18 cellular contexts compared by ENCODE assay signal in the genomic region with DNA sequence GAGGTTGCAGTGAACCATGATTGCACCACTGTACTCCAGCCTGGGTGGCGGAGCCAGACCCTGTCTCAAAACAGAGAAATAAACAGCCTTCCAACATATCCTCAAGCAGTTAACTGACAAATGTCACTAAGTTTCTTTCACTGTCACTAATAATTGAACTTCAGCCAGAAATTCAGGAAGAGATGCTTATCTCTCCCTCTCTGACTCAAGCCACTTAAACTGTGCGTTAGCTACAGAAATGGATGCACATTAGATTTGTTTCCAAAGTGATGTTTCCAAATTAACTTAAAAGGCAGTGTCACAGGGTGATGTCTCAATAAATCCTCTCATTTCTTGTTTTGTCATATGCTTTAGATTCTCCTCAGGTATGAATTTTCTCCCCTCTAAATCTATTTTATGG.
"Had no signal": no experiment of that assay in that cellular context is flagged by ENCODE, and none has a peak within 500 bp of the region (broad histone marks: within the 10 kb centered on the region; RNA-seq: fewer than 3 reads in every experiment).

No MANE protein-coding gene starts in this region.

- H3K27me3 ChIP-seq: brain microvascular endothelial cell, upper lobe of right lung had no signal

- H3K27ac ChIP-seq: brain microvascular endothelial cell, thoracic aorta, upper lobe of right lung had no signal

- H3K4me3 ChIP-seq: lung, thoracic aorta, upper lobe of right lung had no signal

- ATAC-seq: activated CD4-positive, CD25-positive, alpha-beta regulatory T cell treated with anti-CD3 and anti-CD28 coated beads, Interleukin-2, amount 50 U/mL, for 24 hours; naive thymus-derived CD4-positive, alpha-beta T cell; upper lobe of right lung had no signal

- H3K9me3 ChIP-seq: thoracic aorta, upper lobe of right lung had no signal

- H3K27me3 Mint-ChIP-seq: naive thymus-derived CD4-positive, alpha-beta T cell had no signal

- H3K4me3 Mint-ChIP-seq: naive thymus-derived CD4-positive, alpha-beta T cell had no signal

- H3K36me3 ChIP-seq: brain microvascular endothelial cell, thoracic aorta, upper lobe of right lung had no signal

- DNase-seq: activated CD4-positive, alpha-beta T cell treated with anti-CD3 and anti-CD28 coated beads, Interleukin-2, amount 50 U/mL, for 4 hours; activated naive CD4-positive, alpha-beta T cell; activated T-cell treated with anti-CD3 and anti-CD28 coated beads, Interleukin-2, amount 50 U/mL, for 72 hours; anterior cingulate cortex; brain microvascular endothelial cell; cortex of kidney; effector CD8-positive, alpha-beta T cell; foreskin melanocyte; head of caudate nucleus; naive thymus-derived CD4-positive, alpha-beta T cell; retina; stimulated activated CD4-positive, alpha-beta T cell treated with anti-CD3 and anti-CD28 coated beads, Interleukin-12 subunit alpha, Interleukin-12 subunit beta, amount 100 ng/mL, for 4 hours; stimulated activated CD4-positive, alpha-beta T cell treated with anti-CD3 and anti-CD28 coated beads, Interleukin-2, amount 100 ng/mL, for 24 hours; T-helper 9 cell; upper lobe of right lung had no signal
